8 cellular contexts compared by ENCODE assay signal in genomic region chr19:57350877-57351805, GRCh38. TPM values are rescaled to one million over a fixed set of nuclear protein-coding genes. Genes with fewer than 3 reads are reported as not detected.
DNase-seq lines count a peak whose midpoint lies in the region; ATAC-seq and TF ChIP-seq lines count a peak whose summit lies in the region.

TSS of gene ZNF304 (plus strand) at chr19:57351271. CDS start at chr19:57351665, 394 bp downstream.

- no peak for TF ChIP-seq CTCF in left lung (IDR thresholded peaks at IDR 0.05)

- peaks cover 6 to 16% of the 10 kb centered on the region in 2 donors for H3K4me1 ChIP-seq in left lung

- H3K9me3 ChIP-seq in left lung = peaks cover 0 to 17% of the 10 kb centered on the region in 2 donors

- H3K27me3 Mint-ChIP-seq in activated CD4-positive, alpha-beta T cell treated with anti-CD3 and anti-CD28 coated beads, Interleukin-2, amount 10 ng/mL, durations not matched to agents 7 days and 5 days = no peaks in the 10 kb centered on the region

- intact Hi-C loops in left lung (cut with DNase I) = no loop called here

- CTCF ChIA-PET in activated CD4-positive, alpha-beta T cell treated with anti-CD3 and anti-CD28 coated beads, Interleukin-2, amount 10 ng/mL, durations not matched to agents 7 days and 5 days (lab: Charles Lee) = interaction anchor here (1.4 kb wide), 1 partner anchor 565 kb away, joined by 3 read pairs; the partner anchor contains the start of gene ZNF417

- POLR2A ChIA-PET in activated CD4-positive, alpha-beta T cell treated with anti-CD3 and anti-CD28 coated beads, Interleukin-2, amount 10 ng/mL, durations not matched to agents 7 days and 5 days (lab: Charles Lee) = interaction anchor here (0.6 kb wide), 1 partner anchor 572 kb away, joined by 4 read pairs; no protein-coding TSS in a partner anchor

- ATAC-seq in GM19043 (IDR thresholded peaks at IDR 0.05; ENCODE audit: low read depth, unreplicated experiment) (peak; percentile 97), HG03354 (IDR thresholded peaks at IDR 0.05; ENCODE audit: poor library complexity, severe bottlenecking, unreplicated experiment) (peak; percentile 99), left lung (peak; percentile 100)

- H3K27me3 ChIP-seq in left lung = peaks cover 0 to 5% of the 10 kb centered on the region in 2 donors

- peaks cover 41% of the 10 kb centered on the region for H3K9me3 Mint-ChIP-seq in activated CD4-positive, alpha-beta T cell treated with anti-CD3 and anti-CD28 coated beads, Interleukin-2, amount 10 ng/mL, durations not matched to agents 7 days and 5 days

- DNase-seq in Ammon's horn (ENCODE audit: low spot score) (peak; percentile 98), NCI-H460 (ENCODE audit: extremely low read depth, low read depth) (peak; percentile 88), dermis blood vessel endothelial cell (peak; percentile 96), left lung (peak; percentile 95 to 96)
- DNase-seq in activated CD4-positive, alpha-beta T cell treated with anti-CD3 and anti-CD28 coated beads, Interleukin-2, amount 10 ng/mL, durations not matched to agents 7 days and 5 days = peak; percentile 93
- peak; percentile 78 for DNase-seq in stimulated activated CD4-positive, alpha-beta T cell treated with anti-CD3 and anti-CD28 coated beads, Interleukin-2, amount 100 ng/mL, for 4 hours (ENCODE audit: low read depth)

- H3K36me3 Mint-ChIP-seq in activated CD4-positive, alpha-beta T cell treated with anti-CD3 and anti-CD28 coated beads, Interleukin-2, amount 10 ng/mL, durations not matched to agents 7 days and 5 days (ENCODE audit: low read depth) = peaks cover 61% of the 10 kb centered on the region

- peak within 1 kb of the TSS; percentile 76 to 95 for H3K4me3 ChIP-seq in left lung

- H3K27ac Mint-ChIP-seq in activated CD4-positive, alpha-beta T cell treated with anti-CD3 and anti-CD28 coated beads, Interleukin-2, amount 10 ng/mL, durations not matched to agents 7 days and 5 days = peak within 1 kb of the TSS; percentile 93

- peaks cover 0 to 31% of the 10 kb centered on the region in 2 donors for H3K36me3 ChIP-seq in left lung

- H3K4me1 Mint-ChIP-seq in activated CD4-positive, alpha-beta T cell treated with anti-CD3 and anti-CD28 coated beads, Interleukin-2, amount 10 ng/mL, durations not matched to agents 7 days and 5 days = peaks cover 34% of the 10 kb centered on the region

- peak within 1 kb of the TSS; percentile 41 to 53 for H3K27ac ChIP-seq in left lung

- peak within 1 kb of the TSS; percentile 84 for H3K4me3 Mint-ChIP-seq in activated CD4-positive, alpha-beta T cell treated with anti-CD3 and anti-CD28 coated beads, Interleukin-2, amount 10 ng/mL, durations not matched to agents 7 days and 5 days

RNA-seq across cellular contexts. Expression of gene ZNF304, which starts in this region (rescaled TPM):
- 4.6 and 5.5 TPM in 2 replicates for total RNA-seq in NCI-H460 (2014; rRNA removed; shearing (Covaris generic))
- polyA plus RNA-seq in NCI-H460 (2014; cell fraction: nucleus; rRNA removed) = 3.1 and 3.6 TPM in 2 replicates
- total RNA-seq in activated CD4-positive, alpha-beta T cell treated with anti-CD3 and anti-CD28 coated beads, Interleukin-2, amount 10 ng/mL, durations not matched to agents 7 days and 5 days = 1 to 10 TPM; 9.0 TPM
- total RNA-seq in dermis blood vessel endothelial cell = 10.5 and 11.1 TPM in 2 replicates
- 1 to 10 TPM; 7.7 to 7.8 TPM for total RNA-seq in left lung

Comparison
In these comparisons a context has a peak if more than half of its experiments do, and no peak if none do; other contexts are left out.
1. Peak in every context shown above with its lines: DNase-seq, ATAC-seq, H3K4me3 ChIP-seq and H3K27ac ChIP-seq.